20 cellular contexts compared by ENCODE assay signal in genomic region chr1:39640861-39641260, GRCh38. TPM values are rescaled to one million over a fixed set of nuclear protein-coding genes. Genes with fewer than 3 reads are reported as not detected.
DNase-seq lines count a peak whose midpoint lies in the region; ATAC-seq and TF ChIP-seq lines count a peak whose summit lies in the region.
"Had no signal": no experiment of that assay in that cellular context is flagged by ENCODE, and none has a peak within 500 bp of the region (broad histone marks: within the 10 kb centered on the region; RNA-seq: fewer than 3 reads in every experiment).

No MANE protein-coding gene starts in this region.

- H3K36me3 ChIP-seq in SJSA1 (peaks cover 22% of the 10 kb centered on the region), thoracic aorta (no peaks in the 10 kb centered on the region), colonic mucosa (no peaks in the 10 kb centered on the region)
- H3K36me3 ChIP-seq: MG63 had no signal

- no peak overlapping the region for H3K4me3 ChIP-seq in SJSA1
- no peak overlapping the region for H3K4me3 ChIP-seq in coronary artery
- no peak overlapping the region for H3K4me3 ChIP-seq in thoracic aorta
- H3K4me3 ChIP-seq in colonic mucosa, result no peak overlapping the region
- H3K4me3 ChIP-seq: MG63 had no signal

- no peaks in the 10 kb centered on the region for H3K9me3 ChIP-seq in SJSA1 (replicated peaks)
- H3K9me3 ChIP-seq in thoracic aorta, result no peaks in the 10 kb centered on the region
- no peaks in the 10 kb centered on the region for H3K9me3 ChIP-seq in colonic mucosa
- H3K9me3 ChIP-seq: MG63, SJCRH30 had no signal

- TF ChIP-seq CTCF in coronary artery (IDR thresholded peaks at IDR 0.05) (no peak), thoracic aorta (IDR thresholded peaks at IDR 0.05) (no peak), colonic mucosa (IDR thresholded peaks at IDR 0.05) (no peak)

- H3K27ac ChIP-seq in SJSA1 (peak overlapping the region; percentile 70), coronary artery (peak overlapping the region; percentile 90 to 96), thoracic aorta (peak overlapping the region; percentile 88 to 90), colonic mucosa (no peak overlapping the region)
- H3K27ac ChIP-seq: KMS-11 had no signal

- intact Hi-C loops in colonic mucosa (cut with DNase I), result no loop called here

- H3K27me3 ChIP-seq in SJSA1 (replicated peaks) (no peaks in the 10 kb centered on the region), thoracic aorta (replicated peaks; ENCODE audit: insufficient read depth) (no peaks in the 10 kb centered on the region), colonic mucosa (no peaks in the 10 kb centered on the region)
- H3K27me3 ChIP-seq: MG63, SJCRH30 had no signal

- H3K4me1 ChIP-seq in SJSA1 (replicated peaks) (peaks cover 79% of the 10 kb centered on the region), thoracic aorta (ENCODE audit: control insufficient read depth in 1 of 2, low read depth in 2 of 2) (peaks cover 10 to 75% of the 10 kb centered on the region in 2 donors), colonic mucosa (no peaks in the 10 kb centered on the region)

- ATAC-seq in thoracic aorta (ENCODE audit: insufficient number of reproducible peaks, low FRiP score, low read depth), result no peak
- ATAC-seq: PC-3 had no signal

- DNase-seq in NCI-H2227 (lab: John Stamatoyannopoulos, UW; ENCODE audit: unreplicated experiment), result peak; percentile 81
- no peak for DNase-seq in NCI-H2227 treated with DMSO at 0.1 percent for 48 hours (lab: John Stamatoyannopoulos, UW)
- peak; percentile 48 to 58 for DNase-seq in SJSA1 (ENCODE audit: low read depth in 1 of 2, low spot score in 2 of 2)
- no peak for DNase-seq in coronary artery (ENCODE audit: low spot score)
- DNase-seq in thoracic aorta (ENCODE audit: low spot score), result no peak
- DNase-seq in colonic mucosa, result no peak
- DNase-seq in germinal center (ENCODE audit: low spot score), result no peak
- DNase-seq in amniotic stem cell (lab: John Stamatoyannopoulos, UW), result no peak
- DNase-seq: 8988T; CD4-positive, alpha-beta memory T cell; DMS79; GOT3; MG63; NCI-H187; NCI-H748 treated with DMSO at 0.1 percent for 48 hours; PC-3; SJCRH30 had no signal

- H3K9ac ChIP-seq in colonic mucosa (ENCODE audit: low read depth in 2 of 2, low read length in 2 of 2), result no peak overlapping the region
- H3K9ac ChIP-seq: KMS-11 had no signal

RNA-seq across cellular contexts. Expression of gene HEYL, which starts 1.4 kb away (rescaled TPM):
- total RNA-seq in SJSA1 (2014; rRNA removed; shearing (Covaris generic)), result 12.7 and 14.4 TPM in 2 replicates
- total RNA-seq in thoracic aorta, result 10 to 100 TPM; 45.6 to 91.2 TPM
- 1 to 10 TPM in 1 of 2 donors, under 1 TPM in 1; 0.91 to 2.4 TPM for total RNA-seq in colonic mucosa
- total RNA-seq: PC-3 had no signal

RNA-seq across cellular contexts. Expression of gene NT5C1A, which starts 31.0 kb away (rescaled TPM):
- total RNA-seq in SJSA1 (2014; rRNA removed; shearing (Covaris generic)), result not detected in 2 replicates
- total RNA-seq in thoracic aorta (1 to 10 TPM in 1 of 2 donors, not detected in 1; 2.8 TPM), colonic mucosa (not detected)
- total RNA-seq: G401, NCI-H460, PC-3 had no signal

RNA-seq across cellular contexts. Expression of gene HPCAL4, which starts 50.4 kb away (rescaled TPM):
- total RNA-seq in SJSA1 (2014; rRNA removed; shearing (Covaris generic)), result 0.06 and 0.13 TPM in 2 replicates
- total RNA-seq in thoracic aorta, result under 1 TPM in 1 of 2 donors, not detected in 1; 0.35 TPM
- under 1 TPM; 0.07 to 0.16 TPM for total RNA-seq in colonic mucosa

Comparison
In these comparisons a context has a peak if more than half of its experiments do, and no peak if none do; other contexts are left out.
1. DNase-seq: peak in NCI-H2227 (single experiment) and SJSA1 (2 of 2); none in NCI-H2227 treated with DMSO at 0.1 percent for 48 hours (single experiment), coronary artery (single experiment), thoracic aorta (single experiment), colonic mucosa (single experiment), germinal center (single experiment) and amniotic stem cell (single experiment).